Comparison of ENCODE assay signal across 9 cellular contexts in the genomic region with DNA sequence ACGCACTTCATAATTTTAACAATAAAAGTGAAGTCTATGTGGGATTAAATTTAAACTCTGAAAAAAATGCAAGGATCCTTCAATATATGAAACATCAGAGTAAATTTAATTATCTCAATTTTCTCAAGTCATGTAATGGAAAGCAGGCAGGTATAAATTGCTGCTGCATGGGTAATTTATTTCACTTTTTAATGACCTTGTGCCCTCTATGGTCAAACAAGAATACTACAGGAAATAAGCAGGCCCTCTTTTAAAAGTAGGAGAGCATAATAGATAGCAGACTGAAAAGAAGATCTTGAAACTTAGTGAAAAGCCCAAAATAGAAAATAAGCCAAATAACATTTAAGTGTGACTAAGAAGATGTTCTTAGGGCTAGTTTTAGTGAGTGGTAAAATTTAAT. TPM values are rescaled to one million over a fixed set of nuclear protein-coding genes. Genes with fewer than 3 reads are reported as not detected.
DNase-seq lines count a peak whose midpoint lies in the region; ATAC-seq, FAIRE-seq and TF ChIP-seq lines count a peak whose summit lies in the region.
"Had no signal": no experiment of that assay in that cellular context is flagged by ENCODE, and none has a peak within 500 bp of the region (broad histone marks: within the 10 kb centered on the region; RNA-seq: fewer than 3 reads in every experiment).

No MANE protein-coding gene starts in this region.

- H3K18ac ChIP-seq in neuronal stem cell (ENCODE audit: low read length): no peak overlapping the region

- H3K27ac ChIP-seq in K562 (ENCODE audit: extremely low read depth, low read depth, low read length) (no peak overlapping the region), neuronal stem cell (replicated peaks; ENCODE audit: low read length) (no peak overlapping the region)

- intact Hi-C loops in K562 (cut with micrococcal nuclease): loop anchor here (1.0 to 5.0 kb wide), 3 partner anchors 46 to 212 kb away; no protein-coding TSS in a partner anchor

- no peaks in the 10 kb centered on the region for H3K79me1 ChIP-seq in neuronal stem cell (ENCODE audit: low read depth, low read length)

- no peak overlapping the region for H2BK15ac ChIP-seq in neuronal stem cell (ENCODE audit: low read length)

- DNase-seq in NCI-H2171 treated with DMSO at 0.1 percent for 48 hours (lab: John Stamatoyannopoulos, UW): peak; percentile 35
- no peak for DNase-seq in NCI-H2171 (lab: John Stamatoyannopoulos, UW)
- peak; percentile 45 to 66 for DNase-seq in Kasumi-1 (lab: John Stamatoyannopoulos, UW)
- DNase-seq in K562 (ENCODE audit: extremely low read depth in 1 of 4, low spot score in 3 of 4): peak in 2 of 4 experiments; percentile 37 to 52
- peak; percentile 31 for DNase-seq in pons (ENCODE audit: low spot score)
- no peak for DNase-seq in KBM-7
- no peak for DNase-seq in T1000 (lab: John Stamatoyannopoulos, UW)
- DNase-seq in neuronal stem cell (ENCODE audit: low spot score): no peak

- CTCF ChIA-PET in K562 (lab: Yijun Ruan, JAX; ENCODE audit: low intra/inter-chr PET ratio): interaction anchor here (0.6 to 3.1 kb wide), 3 partner anchors 131 to 580 kb away, joined by 3 to 32 read pairs (median 6); no protein-coding TSS in a partner anchor

- H2AK5ac ChIP-seq in neuronal stem cell (ENCODE audit: low read depth, low read length): no peak overlapping the region

- TF ChIP-seq POLR2A in K562 (conservative IDR thresholded peaks at IDR 0.05): no peak

- peak; percentile 70 to 87 for TF ChIP-seq RAD21 in K562 (CRISPR knock-in tag; conservative IDR thresholded peaks at IDR 0.05 in 1 of 2, IDR thresholded peaks at IDR 0.05 in 1 of 2)

- no peak overlapping the region for H2BK5ac ChIP-seq in neuronal stem cell (ENCODE audit: low read length)

- H3K4me1 ChIP-seq in K562 (replicated peaks in 1 of 2; ENCODE audit: control insufficient read depth in 2 of 2, insufficient read depth in 2 of 2, low read length in 2 of 2): no peaks in the 10 kb centered on the region
- H3K4me1 ChIP-seq in neuronal stem cell (ENCODE audit: control insufficient read depth in 2 of 2, insufficient read depth in 1 of 2, low read depth in 1 of 2, low read length in 2 of 2): no peaks in the 10 kb centered on the region

- no peaks in the 10 kb centered on the region for H3K9me1 ChIP-seq in K562 (ENCODE audit: control insufficient read depth, insufficient read depth, low read length)

- no peak overlapping the region for H3K4me3 ChIP-seq in K562
- no peak overlapping the region for H3K4me3 ChIP-seq in neuronal stem cell (ENCODE audit: low read length in 2 of 2)

- H3K27me3 ChIP-seq in K562 (ENCODE audit: control insufficient read depth in 2 of 2, insufficient read depth in 2 of 2, low read length in 2 of 2) (no peaks in the 10 kb centered on the region), neuronal stem cell (ENCODE audit: control insufficient read depth in 3 of 3, insufficient read depth in 3 of 3, low read depth in 1 of 3, low read length in 3 of 3) (no peaks in the 10 kb centered on the region)

- H3K4me2 ChIP-seq in K562 (ENCODE audit: insufficient read depth, low read length) (no peak overlapping the region), neuronal stem cell (ENCODE audit: insufficient read depth, low read length, poor library complexity, severe bottlenecking) (no peak overlapping the region)

- in situ Hi-C loops in K562 (cut with MboI) (no loop called here), KBM-7 (cut with MboI; ENCODE audit: low pct_unique_long_range_greater_than_20kb, low sequenced_read_pairs) (no loop called here)

- H3K36me3 ChIP-seq in K562 (ENCODE audit: control insufficient read depth, insufficient read depth, low read length): no peaks in the 10 kb centered on the region
- H3K36me3 ChIP-seq in neuronal stem cell (replicated peaks in 1 of 2; ENCODE audit: control insufficient read depth in 2 of 2, insufficient read depth in 2 of 2, low read length in 2 of 2): no peaks in the 10 kb centered on the region

- TF ChIP-seq CTCF in K562 (IDR thresholded peaks at IDR 0.05 in 2 of 3, conservative IDR thresholded peaks at IDR 0.05 in 1 of 3; ENCODE audit: insufficient read depth in 2 of 3, low read depth in 1 of 3, low read length in 3 of 3): peak; percentile 54 to 80 (median 57); a peak in 4 of 6 replicates

- no peak overlapping the region for H2BK120ac ChIP-seq in neuronal stem cell (ENCODE audit: low read depth, low read length)

- H2AFZ ChIP-seq in K562 (ENCODE audit: low read depth, low read length) (no peak overlapping the region), neuronal stem cell (ENCODE audit: low read length) (no peak overlapping the region)

- ATAC-seq in K562: peak; percentile 86

- no peak overlapping the region for H3K9ac ChIP-seq in K562 (ENCODE audit: insufficient read depth in 1 of 2, low read depth in 2 of 2, low read length in 2 of 2)
- H3K9ac ChIP-seq in neuronal stem cell (ENCODE audit: low read depth, low read length, poor library complexity): no peak overlapping the region

- no peak overlapping the region for H4K91ac ChIP-seq in neuronal stem cell (ENCODE audit: low read depth, low read length, poor library complexity)

- BruUV-seq in K562 (replicated peaks; lab: Mats Ljungman, UMichigan): no TSS peak

- POLR2A ChIA-PET in K562 (lab: Yijun Ruan, JAX): no interaction called here

- no peak for FAIRE-seq in K562 (lab: Jason Lieb, UNC)
- FAIRE-seq: keratinocyte had no signal

- no peaks in the 10 kb centered on the region for H3K79me2 ChIP-seq in K562 (ENCODE audit: control insufficient read depth, insufficient read depth, low read length)

- no peak for TF ChIP-seq EP300 in K562 (IDR thresholded peaks at IDR 0.05; ENCODE audit: low read length)

- no peak overlapping the region for H3K14ac ChIP-seq in neuronal stem cell (ENCODE audit: low read length)

- H2BK12ac ChIP-seq in neuronal stem cell (ENCODE audit: low read length): no peak overlapping the region

- no peak overlapping the region for H3K4ac ChIP-seq in neuronal stem cell (ENCODE audit: low read length)

- H4K20me1 ChIP-seq in K562 (replicated peaks; ENCODE audit: control insufficient read depth, insufficient read depth, low read length): no peaks in the 10 kb centered on the region

- H3K23ac ChIP-seq in neuronal stem cell (ENCODE audit: low read depth, low read length, poor library complexity): no peak overlapping the region

- 90% methylated on average over 1 of the region's 1 CpG for WGBS in K562 (ENCODE audit: insufficient coverage, low coverage, missing lambda C conversion rate)
- no CpG with 5 or more reads among the region's 1 CpG for WGBS in neuronal stem cell (ENCODE audit: extremely low coverage in 2 of 2, insufficient read length in 2 of 2, insufficient replicate concordance in 1 of 2), 2 donors

- no peak overlapping the region for H4K8ac ChIP-seq in neuronal stem cell (ENCODE audit: low read depth, low read length)

- H3K9me3 ChIP-seq in K562 (replicated peaks; ENCODE audit: control insufficient read depth, insufficient read depth, low read depth, low read length) (no peaks in the 10 kb centered on the region), neuronal stem cell (replicated peaks in 1 of 2; ENCODE audit: control insufficient read depth in 2 of 2, insufficient read depth in 1 of 2, low read depth in 1 of 2, low read length in 2 of 2) (no peaks in the 10 kb centered on the region)

RNA-seq across cellular contexts. Expression of gene BCAS2, which starts 22.9 kb away (rescaled TPM):
- 4.0 and 12.6 TPM in 2 replicates for total RNA-seq in K562 (2011; cell fraction: chromatin; rRNA removed; ENCODE audit: low replicate concordance)
- 4.9 and 5.5 TPM in 2 replicates for total RNA-seq in K562 (2011; cell fraction: nucleolus; rRNA removed)
- total RNA-seq in K562 (2011; cell fraction: nucleoplasm; rRNA removed): 5.8 and 7.0 TPM in 2 replicates
- 49.6 and 62.1 TPM in 2 replicates for total RNA-seq in K562 (2014; rRNA removed)
- total RNA-seq in K562 (2014; rRNA removed; fragmentation: Illumina TruSeq; extraction: Trizol): 92.1 and 107 TPM in 2 replicates
- total RNA-seq in K562 (2015; rRNA removed; fragmentation: Illumina TruSeq; extraction: Trizol): 77.1 and 81.1 TPM in 2 replicates
- total RNA-seq in K562 (2021): 56.9 and 59.3 TPM in 2 replicates
- 47.4 and 71.4 TPM in 2 replicates for polyA plus RNA-seq in K562 (2011; rRNA removed)
- polyA plus RNA-seq in K562 (2011; cell fraction: cytosol; rRNA removed): 15.3 and 20.2 TPM in 2 replicates
- polyA plus RNA-seq in K562 (2011; cell fraction: nucleus; rRNA removed): 6.1 and 9.4 TPM in 2 replicates
- 59.7 and 74.2 TPM in 2 replicates for polyA plus RNA-seq in K562 (2012)
- polyA plus RNA-seq in K562 (2014; fragmentation: Illumina TruSeq; extraction: Trizol): 79.1 and 84.4 TPM in 2 replicates
- polyA plus RNA-seq in K562 (2014; fragmentation: Nextera tagmentation; extraction: Ambion mirVana): 100 to 1,000 TPM; 160 to 183 TPM
- 64.3 and 75.7 TPM in 2 replicates for polyA plus RNA-seq in K562 (2014; rRNA removed)
- 42.3 and 43.2 TPM in 2 replicates for polyA minus RNA-seq in K562 (2011; rRNA and poly(A)+ RNA removed)
- 11.4 and 21.0 TPM in 2 replicates for polyA minus RNA-seq in K562 (2011; cell fraction: cytosol; rRNA and poly(A)+ RNA removed)
- polyA minus RNA-seq in K562 (2011; cell fraction: nucleus; rRNA and poly(A)+ RNA removed): 3.6 and 10.1 TPM in 2 replicates
- polyA plus RNA-seq in neuronal stem cell (2013, experiment 1 of 2): 52.1 TPM
- 51.9 TPM for polyA plus RNA-seq in neuronal stem cell (2013, experiment 2 of 2)

RNA-seq across cellular contexts. Expression of gene TRIM33, which starts 47.5 kb away (rescaled TPM):
- 57.1 and 190 TPM in 2 replicates for total RNA-seq in K562 (2011; cell fraction: chromatin; rRNA removed; ENCODE audit: low replicate concordance)
- total RNA-seq in K562 (2011; cell fraction: nucleolus; rRNA removed): 19.0 and 31.5 TPM in 2 replicates
- total RNA-seq in K562 (2011; cell fraction: nucleoplasm; rRNA removed): 65.5 and 113 TPM in 2 replicates
- total RNA-seq in K562 (2014; rRNA removed) (25.7 and 38.8 TPM in 2 replicates), K562 (2014; rRNA removed; fragmentation: Illumina TruSeq; extraction: Trizol) (44.5 and 47.8 TPM in 2 replicates), K562 (2015; rRNA removed; fragmentation: Illumina TruSeq; extraction: Trizol) (55.2 and 58.4 TPM in 2 replicates), K562 (2021) (40.8 and 42.1 TPM in 2 replicates)
- polyA plus RNA-seq in K562 (2011; rRNA removed) (41.3 and 48.5 TPM in 2 replicates), K562 (2014; fragmentation: Illumina TruSeq; extraction: Trizol) (37.0 and 40.2 TPM in 2 replicates), K562 (2014; fragmentation: Nextera tagmentation; extraction: Ambion mirVana) (10 to 100 TPM in 1 of 2 experiments, 1 to 10 TPM in 1; 9.3 to 12.6 TPM), K562 (2014; rRNA removed) (19.2 and 20.3 TPM in 2 replicates)
- 19.0 and 20.8 TPM in 2 replicates for polyA plus RNA-seq in K562 (2011; cell fraction: cytosol; rRNA removed)
- 63.7 and 71.6 TPM in 2 replicates for polyA plus RNA-seq in K562 (2011; cell fraction: nucleus; rRNA removed)
- polyA plus RNA-seq in K562 (2012): 21.4 and 22.2 TPM in 2 replicates
- polyA minus RNA-seq in K562 (2011; rRNA and poly(A)+ RNA removed): 83.2 and 90.5 TPM in 2 replicates
- 44.4 and 48.8 TPM in 2 replicates for polyA minus RNA-seq in K562 (2011; cell fraction: cytosol; rRNA and poly(A)+ RNA removed)
- 31.0 and 64.2 TPM in 2 replicates for polyA minus RNA-seq in K562 (2011; cell fraction: nucleus; rRNA and poly(A)+ RNA removed)
- polyA plus RNA-seq in neuronal stem cell (2013, experiment 1 of 2): 38.1 TPM
- 42.1 TPM for polyA plus RNA-seq in neuronal stem cell (2013, experiment 2 of 2)

Comparison
In these comparisons a context has a peak if more than half of its experiments do, and no peak if none do; other contexts are left out.
1. DNase-seq: peak in NCI-H2171 treated with DMSO at 0.1 percent for 48 hours (single experiment), Kasumi-1 (2 of 2) and pons (single experiment); none in NCI-H2171 (single experiment), KBM-7 (single experiment), T1000 (single experiment) and neuronal stem cell (single experiment).